1 cellular context compared by ENCODE assay signal in the genomic region with DNA sequence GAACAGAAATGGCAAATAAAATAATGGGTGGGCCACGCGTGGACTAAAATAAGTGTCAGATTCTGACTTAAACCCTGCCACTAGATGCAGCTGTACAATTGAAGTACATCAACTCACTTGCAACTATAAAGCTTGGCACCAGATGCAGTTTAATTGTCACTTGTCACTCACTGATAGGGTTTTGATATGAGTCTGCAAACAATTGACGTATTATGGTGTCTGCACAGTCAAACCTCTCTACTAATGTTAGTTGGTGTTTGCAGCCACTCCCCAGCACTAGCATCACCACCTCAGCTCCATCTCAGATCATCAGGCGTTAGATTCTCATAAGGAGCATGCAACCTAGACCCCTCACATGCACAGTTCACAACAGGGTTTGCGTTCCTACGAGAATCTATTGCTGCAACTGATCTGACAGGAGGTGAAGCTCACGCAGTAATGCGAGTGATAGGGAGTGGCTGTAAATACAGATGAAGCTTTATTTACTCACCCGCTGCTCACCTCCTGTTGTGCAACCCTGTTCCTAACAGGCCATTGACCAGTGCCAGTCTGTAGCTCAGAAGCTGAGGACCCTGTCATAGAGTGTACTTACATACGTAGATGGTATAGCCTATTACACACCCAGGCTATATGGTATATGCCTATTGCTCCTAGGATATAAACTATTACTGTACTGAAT.
TF ChIP-seq lines count a peak whose summit lies in the region.

No MANE protein-coding gene starts in this region.

TF ChIP-seq in HepG2, 621 proteins besides CTCF, POLR2A, EP300 and RAD21 (continued from another document and continues in another):
- no peak for TF ChIP-seq ZC3H13 (CRISPR knock-in tag; IDR thresholded peaks at IDR 0.05)
- no peak for TF ChIP-seq ZNF496 (CRISPR knock-in tag; IDR thresholded peaks at IDR 0.05; ENCODE audit: insufficient replicate concordance)
- TF ChIP-seq ZNF644 (CRISPR knock-in tag; IDR thresholded peaks at IDR 0.05; ENCODE audit: low read depth), result peak; percentile 95
- TF ChIP-seq RORA (CRISPR knock-in tag; IDR thresholded peaks at IDR 0.05), result no peak
- TF ChIP-seq HIVEP1 (CRISPR knock-in tag; IDR thresholded peaks at IDR 0.05), result no peak
- no peak for TF ChIP-seq JUN (CRISPR knock-in tag; IDR thresholded peaks at IDR 0.05)
- TF ChIP-seq SP1 (IDR thresholded peaks at IDR 0.05), result no peak
- TF ChIP-seq SP1 (CRISPR knock-in tag; IDR thresholded peaks at IDR 0.05), result no peak
- TF ChIP-seq ZNF354B (CRISPR knock-in tag; IDR thresholded peaks at IDR 0.05), result no peak
- TF ChIP-seq REPIN1 (CRISPR knock-in tag; IDR thresholded peaks at IDR 0.05; ENCODE audit: borderline replicate concordance, low read depth), result no peak
- TF ChIP-seq ZNF776 (CRISPR knock-in tag; IDR thresholded peaks at IDR 0.05), result no peak
- 0 out of 2 replicates have a peak, but pooled peaks have one; percentile 52 for TF ChIP-seq ZFP1 (CRISPR knock-in tag; IDR thresholded peaks at IDR 0.05)
- TF ChIP-seq, protein P1, sequence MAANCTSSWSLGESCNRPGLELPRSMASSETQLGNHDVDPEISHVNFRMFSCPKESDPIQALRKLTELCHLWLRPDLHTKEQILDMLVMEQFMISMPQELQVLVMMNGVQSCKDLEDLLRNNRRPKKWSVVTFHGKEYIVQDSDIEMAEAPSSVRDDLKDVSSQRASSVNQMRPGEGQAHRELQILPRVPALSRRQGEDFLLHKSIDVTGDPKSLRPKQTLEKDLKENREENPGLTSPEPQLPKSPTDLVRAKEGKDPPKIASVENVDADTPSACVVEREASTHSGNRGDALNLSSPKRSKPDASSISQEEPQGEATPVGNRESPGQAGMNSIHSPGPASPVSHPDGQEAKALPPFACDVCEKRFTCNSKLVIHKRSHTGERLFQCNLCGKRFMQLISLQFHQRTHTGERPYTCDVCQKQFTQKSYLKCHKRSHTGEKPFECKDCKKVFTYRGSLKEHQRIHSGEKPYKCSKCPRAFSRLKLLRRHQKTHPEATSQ (CRISPR knock-in tag; IDR thresholded peaks at IDR 0.05; ENCODE audit: borderline replicate concordance), result no peak
- TF ChIP-seq THYN1 (CRISPR knock-in tag; IDR thresholded peaks at IDR 0.05; ENCODE audit: borderline replicate concordance, low read depth), result no peak
- TF ChIP-seq, protein P2, sequence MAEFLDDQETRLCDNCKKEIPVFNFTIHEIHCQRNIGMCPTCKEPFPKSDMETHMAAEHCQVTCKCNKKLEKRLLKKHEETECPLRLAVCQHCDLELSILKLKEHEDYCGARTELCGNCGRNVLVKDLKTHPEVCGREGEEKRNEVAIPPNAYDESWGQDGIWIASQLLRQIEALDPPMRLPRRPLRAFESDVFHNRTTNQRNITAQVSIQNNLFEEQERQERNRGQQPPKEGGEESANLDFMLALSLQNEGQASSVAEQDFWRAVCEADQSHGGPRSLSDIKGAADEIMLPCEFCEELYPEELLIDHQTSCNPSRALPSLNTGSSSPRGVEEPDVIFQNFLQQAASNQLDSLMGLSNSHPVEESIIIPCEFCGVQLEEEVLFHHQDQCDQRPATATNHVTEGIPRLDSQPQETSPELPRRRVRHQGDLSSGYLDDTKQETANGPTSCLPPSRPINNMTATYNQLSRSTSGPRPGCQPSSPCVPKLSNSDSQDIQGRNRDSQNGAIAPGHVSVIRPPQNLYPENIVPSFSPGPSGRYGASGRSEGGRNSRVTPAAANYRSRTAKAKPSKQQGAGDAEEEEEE (CRISPR knock-in tag; IDR thresholded peaks at IDR 0.05; ENCODE audit: borderline replicate concordance), result no peak
- 0 out of 2 replicates have a peak, but pooled peaks have one; percentile 32 for TF ChIP-seq ARNT2 (CRISPR knock-in tag; IDR thresholded peaks at IDR 0.05; ENCODE audit: low read depth)
- TF ChIP-seq AHR (CRISPR knock-in tag; IDR thresholded peaks at IDR 0.05), result no peak
- no peak for TF ChIP-seq ZNF577 (CRISPR knock-in tag; IDR thresholded peaks at IDR 0.05; ENCODE audit: borderline replicate concordance, low read depth)
- no peak; the same call in 1 of the 2 replicates for TF ChIP-seq ZSCAN21 (CRISPR knock-in tag; IDR thresholded peaks at IDR 0.05; ENCODE audit: borderline replicate concordance)
- TF ChIP-seq RBFOX2 (IDR thresholded peaks at IDR 0.05; ENCODE audit: low read depth, low read length), result no peak
- no peak for TF ChIP-seq ZNF383 (CRISPR knock-in tag; IDR thresholded peaks at IDR 0.05; ENCODE audit: borderline replicate concordance)
- TF ChIP-seq ZNF672 (CRISPR knock-in tag; IDR thresholded peaks at IDR 0.05), result no peak
- TF ChIP-seq SIX4 (CRISPR knock-in tag; IDR thresholded peaks at IDR 0.05), result peak; percentile 59; the same call in 1 of the 2 replicates
- no peak for TF ChIP-seq ZNF30 (CRISPR knock-in tag; IDR thresholded peaks at IDR 0.05)
- TF ChIP-seq, protein P3, sequence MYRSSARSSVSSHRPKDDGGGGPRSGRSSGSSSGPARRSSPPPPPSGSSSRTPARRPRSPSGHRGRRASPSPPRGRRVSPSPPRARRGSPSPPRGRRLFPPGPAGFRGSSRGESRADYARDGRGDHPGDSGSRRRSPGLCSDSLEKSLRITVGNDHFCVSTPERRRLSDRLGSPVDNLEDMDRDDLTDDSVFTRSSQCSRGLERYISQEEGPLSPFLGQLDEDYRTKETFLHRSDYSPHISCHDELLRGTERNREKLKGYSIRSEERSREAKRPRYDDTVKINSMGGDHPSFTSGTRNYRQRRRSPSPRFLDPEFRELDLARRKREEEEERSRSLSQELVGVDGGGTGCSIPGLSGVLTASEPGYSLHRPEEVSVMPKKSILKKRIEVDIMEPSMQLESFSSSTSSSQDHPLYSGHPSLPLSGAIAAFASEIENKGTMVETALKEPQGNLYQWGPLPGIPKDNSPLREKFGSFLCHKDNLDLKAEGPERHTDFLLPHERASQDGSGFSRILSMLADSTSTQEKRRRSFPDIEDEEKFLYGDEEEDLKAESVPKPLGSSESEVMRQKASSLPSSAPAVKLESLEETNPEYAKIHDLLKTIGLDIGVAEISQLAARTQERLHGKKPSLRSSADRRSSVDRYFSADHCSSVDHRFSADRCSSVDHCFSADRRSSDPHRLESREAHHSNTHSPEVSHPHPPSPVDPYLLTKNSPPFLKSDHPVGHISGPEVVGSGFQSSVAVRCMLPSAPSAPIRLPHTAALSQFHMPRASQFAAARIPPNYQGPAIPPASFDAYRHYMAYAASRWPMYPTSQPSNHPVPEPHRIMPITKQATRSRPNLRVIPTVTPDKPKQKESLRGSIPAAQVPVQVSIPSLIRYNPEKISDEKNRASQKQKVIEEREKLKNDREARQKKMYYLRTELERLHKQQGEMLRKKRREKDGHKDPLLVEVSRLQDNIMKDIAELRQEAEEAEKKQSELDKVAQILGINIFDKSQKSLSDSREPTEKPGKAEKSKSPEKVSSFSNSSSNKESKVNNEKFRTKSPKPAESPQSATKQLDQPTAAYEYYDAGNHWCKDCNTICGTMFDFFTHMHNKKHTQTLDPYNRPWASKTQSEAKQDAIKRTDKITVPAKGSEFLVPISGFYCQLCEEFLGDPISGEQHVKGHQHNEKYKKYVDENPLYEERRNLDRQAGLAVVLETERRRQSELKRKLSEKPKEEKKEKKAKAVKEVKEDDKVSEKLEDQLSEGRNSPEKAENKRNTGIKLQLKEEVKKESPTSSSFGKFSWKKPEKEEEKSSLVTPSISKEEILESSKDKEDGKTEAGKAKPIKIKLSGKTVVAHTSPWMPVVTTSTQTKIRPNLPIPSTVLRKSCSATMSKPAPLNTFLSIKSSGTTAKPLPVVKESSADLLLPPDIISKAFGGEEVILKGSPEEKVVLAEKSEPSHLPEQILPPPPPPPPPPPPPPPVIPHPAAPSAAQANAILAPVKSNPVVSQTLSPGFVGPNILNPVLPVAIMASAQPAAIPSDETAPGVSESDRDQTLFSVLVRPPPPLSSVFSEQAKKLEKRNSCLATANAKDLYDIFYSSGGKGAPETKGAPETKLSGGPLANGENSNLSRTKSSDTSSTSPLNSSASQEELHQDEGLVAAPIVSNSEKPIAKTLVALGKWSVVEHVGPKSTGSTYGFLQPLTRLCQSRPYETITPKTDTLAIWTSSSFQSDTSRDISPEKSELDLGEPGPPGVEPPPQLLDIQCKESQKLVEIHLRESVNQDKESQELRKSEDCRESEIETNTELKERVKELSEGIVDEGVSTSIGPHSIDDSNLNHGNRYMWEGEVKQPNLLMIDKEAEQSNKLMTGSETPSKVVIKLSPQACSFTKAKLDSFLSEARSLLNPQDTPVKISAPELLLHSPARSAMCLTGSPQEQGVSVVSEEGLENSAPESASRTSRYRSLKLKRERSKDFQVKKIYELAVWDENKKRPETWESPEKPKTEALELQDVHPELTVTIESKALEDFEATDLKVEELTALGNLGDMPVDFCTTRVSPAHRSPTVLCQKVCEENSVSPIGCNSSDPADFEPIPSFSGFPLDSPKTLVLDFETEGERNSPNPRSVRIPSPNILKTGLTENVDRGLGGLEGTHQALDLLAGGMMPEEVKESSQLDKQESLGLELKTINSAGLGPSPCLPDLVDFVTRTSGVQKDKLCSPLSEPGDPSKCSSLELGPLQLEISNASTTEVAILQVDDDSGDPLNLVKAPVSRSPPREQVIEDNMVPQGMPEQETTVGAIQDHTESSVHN (CRISPR knock-in tag; IDR thresholded peaks at IDR 0.05), result no peak
- no peak for TF ChIP-seq KMT2B (CRISPR knock-in tag; IDR thresholded peaks at IDR 0.05)
- no peak for TF ChIP-seq ZNF260 (CRISPR knock-in tag; IDR thresholded peaks at IDR 0.05; ENCODE audit: borderline replicate concordance, low read depth)
- TF ChIP-seq STAT5B (CRISPR knock-in tag; IDR thresholded peaks at IDR 0.05), result no peak
- TF ChIP-seq SOX6 (IDR thresholded peaks at IDR 0.05), result no peak
- TF ChIP-seq SOX6 (CRISPR knock-in tag; IDR thresholded peaks at IDR 0.05), result peak; percentile 89
- no peak for TF ChIP-seq ZFP36L2 (CRISPR knock-in tag; IDR thresholded peaks at IDR 0.05)
- TF ChIP-seq FOXO1 (CRISPR knock-in tag; IDR thresholded peaks at IDR 0.05), result peak; percentile 94
- no peak for TF ChIP-seq ZNF652 (CRISPR knock-in tag; IDR thresholded peaks at IDR 0.05; ENCODE audit: borderline replicate concordance, low read depth)
- TF ChIP-seq ZNF781 (CRISPR knock-in tag; IDR thresholded peaks at IDR 0.05; ENCODE audit: borderline replicate concordance, not compliant biosample characterization), result no peak
- TF ChIP-seq, protein P4, sequence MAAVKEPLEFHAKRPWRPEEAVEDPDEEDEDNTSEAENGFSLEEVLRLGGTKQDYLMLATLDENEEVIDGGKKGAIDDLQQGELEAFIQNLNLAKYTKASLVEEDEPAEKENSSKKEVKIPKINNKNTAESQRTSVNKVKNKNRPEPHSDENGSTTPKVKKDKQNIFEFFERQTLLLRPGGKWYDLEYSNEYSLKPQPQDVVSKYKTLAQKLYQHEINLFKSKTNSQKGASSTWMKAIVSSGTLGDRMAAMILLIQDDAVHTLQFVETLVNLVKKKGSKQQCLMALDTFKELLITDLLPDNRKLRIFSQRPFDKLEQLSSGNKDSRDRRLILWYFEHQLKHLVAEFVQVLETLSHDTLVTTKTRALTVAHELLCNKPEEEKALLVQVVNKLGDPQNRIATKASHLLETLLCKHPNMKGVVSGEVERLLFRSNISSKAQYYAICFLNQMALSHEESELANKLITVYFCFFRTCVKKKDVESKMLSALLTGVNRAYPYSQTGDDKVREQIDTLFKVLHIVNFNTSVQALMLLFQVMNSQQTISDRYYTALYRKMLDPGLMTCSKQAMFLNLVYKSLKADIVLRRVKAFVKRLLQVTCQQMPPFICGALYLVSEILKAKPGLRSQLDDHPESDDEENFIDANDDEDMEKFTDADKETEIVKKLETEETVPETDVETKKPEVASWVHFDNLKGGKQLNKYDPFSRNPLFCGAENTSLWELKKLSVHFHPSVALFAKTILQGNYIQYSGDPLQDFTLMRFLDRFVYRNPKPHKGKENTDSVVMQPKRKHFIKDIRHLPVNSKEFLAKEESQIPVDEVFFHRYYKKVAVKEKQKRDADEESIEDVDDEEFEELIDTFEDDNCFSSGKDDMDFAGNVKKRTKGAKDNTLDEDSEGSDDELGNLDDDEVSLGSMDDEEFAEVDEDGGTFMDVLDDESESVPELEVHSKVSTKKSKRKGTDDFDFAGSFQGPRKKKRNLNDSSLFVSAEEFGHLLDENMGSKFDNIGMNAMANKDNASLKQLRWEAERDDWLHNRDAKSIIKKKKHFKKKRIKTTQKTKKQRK (IDR thresholded peaks at IDR 0.05; ENCODE audit: low read length), result no peak
- TF ChIP-seq ZNF234 (CRISPR knock-in tag; conservative IDR thresholded peaks at IDR 0.05), result no peak
- no peak for TF ChIP-seq ZNF235 (CRISPR knock-in tag; IDR thresholded peaks at IDR 0.05; ENCODE audit: borderline replicate concordance)
- TF ChIP-seq MIER2 (CRISPR knock-in tag; IDR thresholded peaks at IDR 0.05), result peak; percentile 40; the same call in 1 of the 2 replicates
- no peak for TF ChIP-seq ZNF75D (CRISPR knock-in tag; IDR thresholded peaks at IDR 0.05; ENCODE audit: borderline replicate concordance)
- peak; percentile 85; the same call in 1 of the 2 replicates for TF ChIP-seq TBX2 (CRISPR knock-in tag; IDR thresholded peaks at IDR 0.05; ENCODE audit: borderline replicate concordance)
- TF ChIP-seq JARID2 (CRISPR knock-in tag; IDR thresholded peaks at IDR 0.05; ENCODE audit: insufficient replicate concordance), result no peak
- TF ChIP-seq, protein P5, sequence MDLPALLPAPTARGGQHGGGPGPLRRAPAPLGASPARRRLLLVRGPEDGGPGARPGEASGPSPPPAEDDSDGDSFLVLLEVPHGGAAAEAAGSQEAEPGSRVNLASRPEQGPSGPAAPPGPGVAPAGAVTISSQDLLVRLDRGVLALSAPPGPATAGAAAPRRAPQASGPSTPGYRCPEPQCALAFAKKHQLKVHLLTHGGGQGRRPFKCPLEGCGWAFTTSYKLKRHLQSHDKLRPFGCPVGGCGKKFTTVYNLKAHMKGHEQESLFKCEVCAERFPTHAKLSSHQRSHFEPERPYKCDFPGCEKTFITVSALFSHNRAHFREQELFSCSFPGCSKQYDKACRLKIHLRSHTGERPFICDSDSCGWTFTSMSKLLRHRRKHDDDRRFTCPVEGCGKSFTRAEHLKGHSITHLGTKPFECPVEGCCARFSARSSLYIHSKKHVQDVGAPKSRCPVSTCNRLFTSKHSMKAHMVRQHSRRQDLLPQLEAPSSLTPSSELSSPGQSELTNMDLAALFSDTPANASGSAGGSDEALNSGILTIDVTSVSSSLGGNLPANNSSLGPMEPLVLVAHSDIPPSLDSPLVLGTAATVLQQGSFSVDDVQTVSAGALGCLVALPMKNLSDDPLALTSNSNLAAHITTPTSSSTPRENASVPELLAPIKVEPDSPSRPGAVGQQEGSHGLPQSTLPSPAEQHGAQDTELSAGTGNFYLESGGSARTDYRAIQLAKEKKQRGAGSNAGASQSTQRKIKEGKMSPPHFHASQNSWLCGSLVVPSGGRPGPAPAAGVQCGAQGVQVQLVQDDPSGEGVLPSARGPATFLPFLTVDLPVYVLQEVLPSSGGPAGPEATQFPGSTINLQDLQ (CRISPR knock-in tag; IDR thresholded peaks at IDR 0.05), result no peak
- no peak for TF ChIP-seq NFYC (CRISPR knock-in tag; IDR thresholded peaks at IDR 0.05)
- no peak; the same call in 1 of the 2 replicates for TF ChIP-seq JUNB (CRISPR knock-in tag; IDR thresholded peaks at IDR 0.05; ENCODE audit: borderline replicate concordance)
